ENCODE assay signal across 19 cellular contexts in the genomic region with DNA sequence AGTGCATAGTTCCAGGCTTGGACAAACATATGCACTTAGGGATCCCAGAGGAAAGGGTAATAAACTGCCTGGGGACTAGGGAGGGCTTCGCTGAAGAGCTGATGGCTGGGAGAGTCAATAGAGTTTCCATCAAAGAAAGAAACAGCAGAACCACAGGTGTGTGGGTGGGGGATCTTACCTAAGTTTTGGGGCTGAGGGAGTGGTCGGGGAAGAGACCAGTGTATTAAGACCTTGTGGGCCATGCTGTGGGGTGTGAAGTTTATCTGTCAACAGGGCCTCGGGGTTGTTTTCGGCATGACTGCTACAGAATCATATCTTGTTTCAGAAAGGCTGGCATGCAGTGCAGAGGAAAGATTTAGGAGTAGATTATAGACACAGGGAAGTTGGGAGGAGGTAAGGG. TPM values are rescaled to one million over a fixed set of nuclear protein-coding genes. Genes with fewer than 3 reads are reported as not detected.
DNase-seq lines count a peak whose midpoint lies in the region; ATAC-seq and TF ChIP-seq lines count a peak whose summit lies in the region.
"Had no signal": no experiment of that assay in that cellular context is flagged by ENCODE, and none has a peak within 500 bp of the region (broad histone marks: within the 10 kb centered on the region; RNA-seq: fewer than 3 reads in every experiment).

No MANE protein-coding gene starts in this region.

- no peak overlapping the region for H3K27ac Mint-ChIP-seq in activated naive CD8-positive, alpha-beta T cell treated with anti-CD3 and anti-CD28 coated beads, Interleukin-2, amount 50 U/mL, for 24 hours
- H3K27ac Mint-ChIP-seq in mesothelial cell of epicardium = peak overlapping the region; percentile 5
- H3K27ac Mint-ChIP-seq in stimulated activated naive CD8-positive, alpha-beta T cell treated with anti-CD3 and anti-CD28 coated beads, Interleukin-15, amount 100 ng/mL, for 72 hours = peak overlapping the region in 1 of 2 donors; percentile 46
- H3K27ac Mint-ChIP-seq: CD4-positive, alpha-beta T cell had no signal

- peak; percentile 39 for ATAC-seq in activated naive CD8-positive, alpha-beta T cell treated with anti-CD3 and anti-CD28 coated beads, Interleukin-2, amount 50 U/mL, for 24 hours
- ATAC-seq in stimulated activated naive CD8-positive, alpha-beta T cell treated with anti-CD3 and anti-CD28 coated beads, Interleukin-15, amount 100 ng/mL, for 72 hours = peak; percentile 71
- ATAC-seq: A549, HCT116 had no signal

- H3K27me3 ChIP-seq in dorsolateral prefrontal cortex = no peaks in the 10 kb centered on the region
- H3K27me3 ChIP-seq: BLaER1 treated with 17β-estradiol and CSF1 and Interleukin-3, amounts not matched to agents 10 nM and 100 nM had no signal

- H3K27me3 Mint-ChIP-seq in activated naive CD8-positive, alpha-beta T cell treated with anti-CD3 and anti-CD28 coated beads, Interleukin-2, amount 50 U/mL, for 24 hours = peaks cover 1% of the 10 kb centered on the region
- no peaks in the 10 kb centered on the region for H3K27me3 Mint-ChIP-seq in mesothelial cell of epicardium (ENCODE audit: low read depth)
- H3K27me3 Mint-ChIP-seq in stimulated activated naive CD8-positive, alpha-beta T cell treated with anti-CD3 and anti-CD28 coated beads, Interleukin-15, amount 100 ng/mL, for 72 hours = no peaks in the 10 kb centered on the region
- H3K27me3 Mint-ChIP-seq: CD4-positive, alpha-beta T cell had no signal

- H3K4me1 Mint-ChIP-seq in activated naive CD8-positive, alpha-beta T cell treated with anti-CD3 and anti-CD28 coated beads, Interleukin-2, amount 50 U/mL, for 24 hours = peaks cover 5% of the 10 kb centered on the region
- H3K4me1 Mint-ChIP-seq in mesothelial cell of epicardium = peaks cover 42% of the 10 kb centered on the region
- peaks cover 11% of the 10 kb centered on the region for H3K4me1 Mint-ChIP-seq in stimulated activated naive CD8-positive, alpha-beta T cell treated with anti-CD3 and anti-CD28 coated beads, Interleukin-15, amount 100 ng/mL, for 72 hours

- intact Hi-C loops in dorsolateral prefrontal cortex (cut with DNase I) = loop anchor here (1.0 to 10.0 kb wide), 2 partner anchors 14 to 152 kb away; no protein-coding TSS in a partner anchor

- H3K36me3 Mint-ChIP-seq in activated naive CD8-positive, alpha-beta T cell treated with anti-CD3 and anti-CD28 coated beads, Interleukin-2, amount 50 U/mL, for 24 hours (ENCODE audit: low read depth) = no peaks in the 10 kb centered on the region
- H3K36me3 Mint-ChIP-seq in mesothelial cell of epicardium = peaks cover 29% of the 10 kb centered on the region

- H3K4me3 Mint-ChIP-seq in activated naive CD8-positive, alpha-beta T cell treated with anti-CD3 and anti-CD28 coated beads, Interleukin-2, amount 50 U/mL, for 24 hours = no peak overlapping the region
- no peak overlapping the region for H3K4me3 Mint-ChIP-seq in mesothelial cell of epicardium
- H3K4me3 Mint-ChIP-seq in stimulated activated naive CD8-positive, alpha-beta T cell treated with anti-CD3 and anti-CD28 coated beads, Interleukin-15, amount 100 ng/mL, for 72 hours = no peak overlapping the region
- H3K4me3 Mint-ChIP-seq: CD4-positive, alpha-beta T cell had no signal

- H3K27ac ChIP-seq in dorsolateral prefrontal cortex = peak overlapping the region in 1 of 59 donors; percentile 2
- H3K27ac ChIP-seq: A549; BLaER1 treated with 17β-estradiol and CSF1 and Interleukin-3, amounts not matched to agents 10 nM and 100 nM had no signal

- DNase-seq in stimulated activated CD4-positive, alpha-beta T cell treated with anti-CD3 and anti-CD28 coated beads, Interleukin-15, amount 100 ng/mL, for 24 hours = peak; percentile 3
- no peak for DNase-seq in stimulated activated CD4-positive, alpha-beta T cell treated with anti-CD3 and anti-CD28 coated beads, Interleukin-4, amount 100 ng/mL, for 4 hours
- DNase-seq in activated naive CD8-positive, alpha-beta T cell treated with anti-CD3 and anti-CD28 coated beads, Interleukin-2, amount 50 U/mL, for 24 hours = peak; percentile 7
- DNase-seq in mesothelial cell of epicardium (ENCODE audit: low spot score in 2 of 2, unreplicated experiment in 2 of 2) (no peak), foreskin melanocyte (no peak), dorsolateral prefrontal cortex (no peak), amygdala (lab: John Stamatoyannopoulos, UW) (no peak)
- peak in 1 of 2 donors; percentile 9 for DNase-seq in stimulated activated naive CD8-positive, alpha-beta T cell treated with anti-CD3 and anti-CD28 coated beads, Interleukin-15, amount 100 ng/mL, for 72 hours
- DNase-seq: AML-193; CD4-positive, alpha-beta T cell; IMR-90; KG1; MM.1S; SIG-M5; SK-N-SH had no signal

- TF ChIP-seq CTCF in mesothelial cell of epicardium (IDR thresholded peaks at IDR 0.05; ENCODE audit: unreplicated experiment) (no peak), dorsolateral prefrontal cortex (IDR thresholded peaks at IDR 0.05 in 54 of 56, conservative IDR thresholded peaks at IDR 0.05 in 2 of 56; ENCODE audit: low read depth in 1 of 56, partially characterized antibody in 56 of 56) (no peak)

- H3K4me3 ChIP-seq in dorsolateral prefrontal cortex = no peak overlapping the region
- H3K4me3 ChIP-seq: A549; BLaER1 treated with 17β-estradiol and CSF1 and Interleukin-3, amounts not matched to agents 10 nM and 100 nM had no signal

- H3K9me3 Mint-ChIP-seq in activated naive CD8-positive, alpha-beta T cell treated with anti-CD3 and anti-CD28 coated beads, Interleukin-2, amount 50 U/mL, for 24 hours = no peaks in the 10 kb centered on the region
- peaks cover 13% of the 10 kb centered on the region for H3K9me3 Mint-ChIP-seq in mesothelial cell of epicardium
- no peaks in the 10 kb centered on the region for H3K9me3 Mint-ChIP-seq in stimulated activated naive CD8-positive, alpha-beta T cell treated with anti-CD3 and anti-CD28 coated beads, Interleukin-15, amount 100 ng/mL, for 72 hours
- H3K9me3 Mint-ChIP-seq: CD4-positive, alpha-beta T cell had no signal

RNA-seq across cellular contexts. Expression of gene GTF2A1L, which starts 31.2 kb away (rescaled TPM):
- total RNA-seq in mesothelial cell of epicardium (0.69 TPM in 1 of 3 replicates, not detected in the others), dorsolateral prefrontal cortex (1 to 10 TPM in 14 of 120 experiments, under 1 TPM in 15, not detected in 91; 0.42 to 3.7 (median 0.98) TPM)
- total RNA-seq: CD4-positive, alpha-beta T cell; Daoy; IMR-90 had no signal

RNA-seq across cellular contexts. Expression of gene STON1, which starts 56.5 kb away (rescaled TPM):
- total RNA-seq in mesothelial cell of epicardium = 35.0 to 36.5 TPM (median 35.8 TPM) in 3 replicates
- 10 to 100 TPM in 1 of 120 experiments, 1 to 10 TPM in 119; 1.1 to 11.4 (median 3.5) TPM for total RNA-seq in dorsolateral prefrontal cortex

Comparison
In these comparisons a context has a peak if more than half of its experiments do, and no peak if none do; other contexts are left out.
1. DNase-seq: peak in stimulated activated CD4-positive, alpha-beta T cell treated with anti-CD3 and anti-CD28 coated beads, Interleukin-15, amount 100 ng/mL, for 24 hours (single experiment) and activated naive CD8-positive, alpha-beta T cell treated with anti-CD3 and anti-CD28 coated beads, Interleukin-2, amount 50 U/mL, for 24 hours (single experiment); none in stimulated activated CD4-positive, alpha-beta T cell treated with anti-CD3 and anti-CD28 coated beads, Interleukin-4, amount 100 ng/mL, for 4 hours (0 of 2), mesothelial cell of epicardium (0 of 2), foreskin melanocyte (single experiment), dorsolateral prefrontal cortex (0 of 10) and amygdala (0 of 56).